1 cellular context compared by ENCODE assay signal in the genomic region with DNA sequence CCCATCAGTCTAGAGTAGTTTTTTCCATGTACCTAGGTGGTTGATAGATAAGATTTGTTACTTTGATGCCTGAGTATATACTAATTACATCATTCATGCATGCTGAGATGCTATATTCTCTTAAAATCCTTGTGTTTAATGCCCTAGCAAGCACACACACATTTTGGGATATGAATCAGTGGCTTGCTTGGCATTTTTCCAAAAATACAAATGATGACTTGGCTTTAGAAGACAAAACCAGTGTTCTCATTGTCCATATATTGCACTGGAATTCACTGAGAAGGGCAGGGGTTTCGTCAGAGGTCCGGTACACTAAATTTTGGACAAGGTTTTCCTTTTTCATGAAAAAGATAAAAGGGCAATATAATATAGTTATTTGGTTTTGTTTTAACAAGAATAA.
TF ChIP-seq lines count a peak whose summit lies in the region.

No MANE protein-coding gene starts in this region.

TF ChIP-seq in endothelial cell of umbilical vein, 7 proteins besides CTCF, POLR2A, EP300 and RAD21:
- TF ChIP-seq, protein P1, sequence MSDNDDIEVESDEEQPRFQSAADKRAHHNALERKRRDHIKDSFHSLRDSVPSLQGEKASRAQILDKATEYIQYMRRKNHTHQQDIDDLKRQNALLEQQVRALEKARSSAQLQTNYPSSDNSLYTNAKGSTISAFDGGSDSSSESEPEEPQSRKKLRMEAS (IDR thresholded peaks at IDR 0.05; ENCODE audit: insufficient read depth, insufficient read length) = no peak
- TF ChIP-seq FOS (IDR thresholded peaks at IDR 0.05; ENCODE audit: borderline replicate concordance, insufficient read depth, low read length) (peak; percentile 24), MYC (IDR thresholded peaks at IDR 0.05; ENCODE audit: low read depth, low read length) (no peak)
